ENCODE assay signal across 1 cellular context in genomic region chr11:65636810-65637557, GRCh38.
A peak's percentile ranks its signal among the peaks of the same experiment; 100 is the strongest.
TF ChIP-seq lines count a peak whose summit lies in the region.

No MANE protein-coding gene starts in this region.

TF ChIP-seq in K562, 482 proteins besides CTCF, POLR2A, EP300 and RAD21:
- TF ChIP-seq MYBL2 (IDR thresholded peaks at IDR 0.05; ENCODE audit: low read depth) (no peak), MYBL2 (CRISPR knock-in tag; IDR thresholded peaks at IDR 0.05; ENCODE audit: borderline replicate concordance) (no peak), GTF2F1 (IDR thresholded peaks at IDR 0.05; ENCODE audit: low read depth, low read length) (no peak), SOX6 (IDR thresholded peaks at IDR 0.05) (no peak), HDAC8 (tag; IDR thresholded peaks at IDR 0.05) (no peak), NR2C1 (IDR thresholded peaks at IDR 0.05) (peak; percentile 85), NR2C1 (tag; IDR thresholded peaks at IDR 0.05) (peak; percentile 81), ZNF695 (CRISPR knock-in tag; IDR thresholded peaks at IDR 0.05) (no peak), ZNF512 (tag; IDR thresholded peaks at IDR 0.05) (peak; percentile 73), PRDM10 (IDR thresholded peaks at IDR 0.05; ENCODE audit: partially characterized antibody) (no peak), ZNF445 (CRISPR knock-in tag; IDR thresholded peaks at IDR 0.05; ENCODE audit: low read depth) (no peak), TBL1XR1 (IDR thresholded peaks at IDR 0.05; ENCODE audit: low read length in 2 of 2) (no peak), ARHGAP35 (IDR thresholded peaks at IDR 0.05; ENCODE audit: partially characterized antibody) (no peak), KLF6 (CRISPR knock-in tag; IDR thresholded peaks at IDR 0.05; ENCODE audit: borderline replicate concordance) (no peak), NR2C2 (CRISPR knock-in tag; IDR thresholded peaks at IDR 0.05) (0 out of 2 replicates have a peak, but pooled peaks have one; percentile 41), NR2C2 (tag; IDR thresholded peaks at IDR 0.05) (peak; percentile 23; the same call in 1 of the 2 replicates), DEAF1 (CRISPR knock-in tag; IDR thresholded peaks at IDR 0.05) (no peak), RBM22 (IDR thresholded peaks at IDR 0.05; ENCODE audit: low read depth, low read length, poor library complexity, severe bottlenecking) (no peak), DMBX1 (CRISPR knock-in tag; IDR thresholded peaks at IDR 0.05; ENCODE audit: borderline replicate concordance) (no peak), ZBTB33 (CRISPR knock-in tag; IDR thresholded peaks at IDR 0.05) (peak; percentile 61; the same call in 1 of the 2 replicates), THAP7 (CRISPR knock-in tag; IDR thresholded peaks at IDR 0.05) (no peak), ZBTB26 (CRISPR knock-in tag; IDR thresholded peaks at IDR 0.05) (no peak), ESRRA (IDR thresholded peaks at IDR 0.05; ENCODE audit: borderline replicate concordance, low read depth) (peak; percentile 59), FOXK2 (conservative IDR thresholded peaks at IDR 0.05 in 1 of 2, IDR thresholded peaks at IDR 0.05 in 1 of 2; ENCODE audit: low read depth in 2 of 2) (no peak), NFIC (IDR thresholded peaks at IDR 0.05) (no peak), ZBTB49 (CRISPR knock-in tag; IDR thresholded peaks at IDR 0.05; ENCODE audit: borderline replicate concordance) (no peak)
